ENCODE assay signal across 1 cellular context in the genomic region with DNA sequence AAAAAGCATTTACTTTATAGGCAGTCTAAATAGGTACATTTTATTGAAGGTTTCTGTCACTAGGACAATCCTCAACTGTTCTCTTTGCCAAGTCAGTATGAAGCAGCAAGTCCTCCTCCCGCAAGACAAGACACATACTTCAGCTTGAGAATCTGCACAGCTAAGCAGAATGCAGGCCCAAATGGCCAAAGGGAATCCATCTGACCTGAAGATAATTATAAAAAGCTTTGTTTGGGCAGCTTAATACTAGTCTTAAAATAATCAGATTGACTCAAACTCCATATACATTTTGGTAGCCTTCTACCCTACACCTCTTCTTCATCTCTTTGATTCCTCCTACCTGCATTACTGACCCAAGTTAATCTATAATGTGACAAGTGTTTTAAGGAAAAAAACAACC.
TF ChIP-seq lines count a peak whose summit lies in the region.

No MANE protein-coding gene starts in this region.

TF ChIP-seq in WTC11, 78 proteins besides CTCF, POLR2A, EP300 and RAD21 (continued from another document):
- TF ChIP-seq, protein P1, sequence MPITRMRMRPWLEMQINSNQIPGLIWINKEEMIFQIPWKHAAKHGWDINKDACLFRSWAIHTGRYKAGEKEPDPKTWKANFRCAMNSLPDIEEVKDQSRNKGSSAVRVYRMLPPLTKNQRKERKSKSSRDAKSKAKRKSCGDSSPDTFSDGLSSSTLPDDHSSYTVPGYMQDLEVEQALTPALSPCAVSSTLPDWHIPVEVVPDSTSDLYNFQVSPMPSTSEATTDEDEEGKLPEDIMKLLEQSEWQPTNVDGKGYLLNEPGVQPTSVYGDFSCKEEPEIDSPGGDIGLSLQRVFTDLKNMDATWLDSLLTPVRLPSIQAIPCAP (CRISPR knock-in tag; IDR thresholded peaks at IDR 0.05) = no peak
- TF ChIP-seq PRRX2 (CRISPR knock-in tag; IDR thresholded peaks at IDR 0.05) (no peak), ZNF416 (CRISPR knock-in tag; IDR thresholded peaks at IDR 0.05) (no peak), CREM (CRISPR knock-in tag; IDR thresholded peaks at IDR 0.05) (no peak)
